In the genomic region with DNA sequence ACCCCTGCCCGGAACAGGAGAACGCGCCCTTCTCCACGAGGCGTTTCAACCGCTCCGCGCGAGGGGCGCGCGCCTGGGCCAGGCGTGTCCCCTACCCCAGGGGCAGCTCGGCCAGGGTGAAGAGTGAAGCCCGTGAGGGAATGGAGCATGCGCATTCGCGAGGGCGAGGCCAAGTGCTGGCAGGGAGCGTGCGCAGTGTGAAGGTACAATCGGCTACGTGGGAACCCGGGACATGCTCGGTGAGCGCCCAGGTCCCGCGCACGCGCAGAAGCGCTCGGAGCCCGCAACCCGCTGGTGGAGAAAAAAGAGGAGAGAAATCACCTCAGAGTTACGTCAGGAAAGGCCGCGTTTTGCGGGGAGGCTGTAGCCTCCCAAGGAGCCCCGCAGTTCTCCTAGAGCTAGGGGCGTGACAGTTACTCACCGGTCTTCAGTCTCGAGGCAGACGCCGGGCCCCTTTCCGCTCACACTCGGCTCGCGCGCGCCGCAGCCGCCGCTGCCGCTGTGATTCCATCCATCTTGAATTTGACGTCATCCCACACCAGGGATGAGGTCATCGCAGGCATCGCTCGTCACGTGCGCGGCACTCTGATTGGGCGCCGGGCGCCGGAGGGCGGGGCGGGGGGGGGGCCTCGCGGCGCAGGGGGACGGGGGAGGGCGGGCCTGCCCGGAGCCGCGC, we compare ENCODE assay signal across 8 cellular contexts. TPM values are rescaled to one million over a fixed set of nuclear protein-coding genes. Genes with fewer than 3 reads are reported as not detected.
A peak's percentile ranks its signal among the peaks of the same experiment; 100 is the strongest.
DNase-seq lines count a peak whose midpoint lies in the region; ATAC-seq and TF ChIP-seq lines count a peak whose summit lies in the region.

Gene ZBTB21 (minus strand): TSS at position 530 of the 676 bp plus-strand sequence. CDS start 16,265 bp downstream, outside the sequence.

- H3K27ac ChIP-seq in BLaER1 (peak within 1 kb of the TSS; percentile 93), left lung (peak within 1 kb of the TSS; percentile 96 to 98)

- peak within 1 kb of the TSS; percentile 82 for H3K4me3 Mint-ChIP-seq in dendritic cell treated with granulocyte-macrophage colony-stimulating factor and Interleukin-4, amounts not matched to agents 40 ng/mL and 50 ng/mL, for 4 days

- peak within 1 kb of the TSS; percentile 94 for H3K27ac Mint-ChIP-seq in dendritic cell treated with granulocyte-macrophage colony-stimulating factor and Interleukin-4, amounts not matched to agents 40 ng/mL and 50 ng/mL, for 4 days

- TF ChIP-seq CTCF in left lung (IDR thresholded peaks at IDR 0.05): no peak

- DNase-seq in NCI-H748 treated with DMSO at 0.1 percent for 48 hours (lab: John Stamatoyannopoulos, UW): peak; percentile 95
- DNase-seq in activated CD4-positive, alpha-beta T cell treated with anti-CD3 and anti-CD28 coated beads, Interleukin-2, amount 50 U/mL, for 24 hours (ENCODE audit: low read depth in 1 of 2, low spot score in 1 of 2): peak; percentile 96 to 98
- DNase-seq in left lung: peak; percentile 98 to 99
- peak; percentile 97 to 98 for DNase-seq in stimulated activated CD4-positive, alpha-beta T cell treated with anti-CD3 and anti-CD28 coated beads, Interleukin-2, amount 100 ng/mL, for 48 hours

- ATAC-seq in GM19351 (IDR thresholded peaks at IDR 0.05; ENCODE audit: unreplicated experiment) (peak; percentile 68), HG03521 (IDR thresholded peaks at IDR 0.05; ENCODE audit: unreplicated experiment) (peak; percentile 61), left lung (peak; percentile 93)

- H3K27me3 Mint-ChIP-seq in dendritic cell treated with granulocyte-macrophage colony-stimulating factor and Interleukin-4, amounts not matched to agents 40 ng/mL and 50 ng/mL, for 4 days: peaks cover 22% of the 10 kb centered on the region

- peaks cover 26% of the 10 kb centered on the region for H3K4me1 ChIP-seq in BLaER1
- H3K4me1 ChIP-seq in left lung: peaks cover 3 to 12% of the 10 kb centered on the region in 2 donors

- intact Hi-C loops in dendritic cell treated with granulocyte-macrophage colony-stimulating factor and Interleukin-4, amounts not matched to agents 40 ng/mL and 50 ng/mL, for 4 days (cut with micrococcal nuclease): loop anchor here (1.0 to 5.0 kb wide), 5 partner anchors 52 to 107 kb away; no protein-coding TSS in a partner anchor
- intact Hi-C loops in left lung (cut with DNase I): loop anchor here in 1 of 2 donors (10.0 kb wide), 1 partner anchor 95 kb away; no protein-coding TSS in a partner anchor

- H3K9me3 Mint-ChIP-seq in dendritic cell treated with granulocyte-macrophage colony-stimulating factor and Interleukin-4, amounts not matched to agents 40 ng/mL and 50 ng/mL, for 4 days: peaks cover 7% of the 10 kb centered on the region

- peaks cover 37% of the 10 kb centered on the region for H3K27me3 ChIP-seq in BLaER1
- peaks cover 0 to 21% of the 10 kb centered on the region in 2 donors for H3K27me3 ChIP-seq in left lung

- H3K36me3 ChIP-seq in BLaER1 (no peaks in the 10 kb centered on the region), left lung (no peaks in the 10 kb centered on the region)

- H4K20me1 ChIP-seq in BLaER1: peaks cover 9% of the 10 kb centered on the region; the same call in 1 of the 2 replicates

- H3K4me1 Mint-ChIP-seq in dendritic cell treated with granulocyte-macrophage colony-stimulating factor and Interleukin-4, amounts not matched to agents 40 ng/mL and 50 ng/mL, for 4 days (ENCODE audit: low read depth): peaks cover 28% of the 10 kb centered on the region

- H3K4me3 ChIP-seq in BLaER1 (peak within 1 kb of the TSS; percentile 88), left lung (peak within 1 kb of the TSS; percentile 75 to 84)

- H3K36me3 Mint-ChIP-seq in dendritic cell treated with granulocyte-macrophage colony-stimulating factor and Interleukin-4, amounts not matched to agents 40 ng/mL and 50 ng/mL, for 4 days (ENCODE audit: low read depth): peaks cover 29% of the 10 kb centered on the region

- H3K4me2 ChIP-seq in BLaER1: peak within 1 kb of the TSS; percentile 97

- H3K9me3 ChIP-seq in BLaER1 (0 out of 2 replicates have a peak, but pooled peaks cover 6% of the 10 kb centered on the region), left lung (no peaks in the 10 kb centered on the region)

- peak within 1 kb of the TSS; percentile 90 for H3K9ac ChIP-seq in BLaER1

RNA-seq across cellular contexts. Expression of gene ZBTB21, which starts in this region (rescaled TPM):
- total RNA-seq in left lung: 10 to 100 TPM; 12.2 to 13.9 TPM

Comparison
In these comparisons a context has a peak if more than half of its experiments do, and no peak if none do; other contexts are left out.
1. Peak in every context shown above with its lines: DNase-seq, ATAC-seq, H3K4me3 ChIP-seq and H3K27ac ChIP-seq.